15 cellular contexts compared by ENCODE assay signal in the genomic region with DNA sequence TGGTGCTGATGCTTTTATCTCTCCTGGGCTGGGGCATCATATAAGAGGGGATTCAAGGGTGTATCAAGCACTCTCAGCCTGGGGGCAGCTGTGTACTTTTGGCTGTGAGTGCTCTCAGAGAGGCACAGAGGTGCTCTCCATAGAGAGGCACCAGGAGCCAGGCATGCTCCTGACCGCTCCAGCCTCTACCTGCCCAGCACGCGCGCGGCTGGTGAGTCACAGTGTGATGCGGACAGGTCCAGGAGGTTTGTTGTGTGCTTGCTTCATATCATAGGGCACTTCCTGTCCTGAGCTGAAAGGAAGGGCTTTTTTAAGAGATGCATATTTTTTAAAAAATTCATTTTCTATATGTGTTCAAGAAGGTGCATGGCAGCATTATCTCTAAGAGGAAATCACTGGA.
DNase-seq lines count a peak whose midpoint lies in the region; ATAC-seq and TF ChIP-seq lines count a peak whose summit lies in the region.
"Had no signal": no experiment of that assay in that cellular context is flagged by ENCODE, and none has a peak within 500 bp of the region (broad histone marks: within the 10 kb centered on the region; RNA-seq: fewer than 3 reads in every experiment).

No MANE protein-coding gene starts in this region.

- peak overlapping the region; percentile 10 to 43 (median 36) for H3K27ac Mint-ChIP-seq in nephron
- H3K27ac Mint-ChIP-seq: activated naive CD8-positive, alpha-beta T cell treated with anti-CD3 and anti-CD28 coated beads, Interleukin-2, amount 10 ng/mL, durations not matched to agents 7 days and 5 days; activated T-cell treated with anti-CD3 and anti-CD28 coated beads, Interleukin-2, amount 50 U/mL, for 72 hours; naive thymus-derived CD4-positive, alpha-beta T cell had no signal

- intact Hi-C loops in gastrocnemius medialis (cut with DNase I; ENCODE audit: low total_unique reads) = no loop called here

- H3K36me3 ChIP-seq in gastrocnemius medialis = no peaks in the 10 kb centered on the region
- H3K36me3 ChIP-seq: BE2C, left ventricle myocardium inferior had no signal

- H3K36me3 Mint-ChIP-seq in nephron (ENCODE audit: low read depth) = no peaks in the 10 kb centered on the region

- H3K27me3 ChIP-seq in gastrocnemius medialis = no peaks in the 10 kb centered on the region
- H3K27me3 ChIP-seq: BE2C had no signal

- peaks cover 19 to 37% of the 10 kb centered on the region in 2 donors for H3K4me1 ChIP-seq in gastrocnemius medialis

- no peak for TF ChIP-seq CTCF in nephron (IDR thresholded peaks at IDR 0.05; ENCODE audit: unreplicated experiment in 3 of 3)
- no peak for TF ChIP-seq CTCF in gastrocnemius medialis (IDR thresholded peaks at IDR 0.05 in 4 of 5, conservative IDR thresholded peaks at IDR 0.05 in 1 of 5)

- H3K27ac ChIP-seq in gastrocnemius medialis = no peak overlapping the region
- H3K27ac ChIP-seq: left ventricle myocardium inferior had no signal

- H3K9me3 ChIP-seq in gastrocnemius medialis = no peaks in the 10 kb centered on the region
- H3K9me3 ChIP-seq: BE2C, left ventricle myocardium inferior had no signal

- no peak for ATAC-seq in gastrocnemius medialis
- ATAC-seq: activated T-cell treated with anti-CD3 and anti-CD28 coated beads, Interleukin-2, amount 50 U/mL, for 72 hours; naive thymus-derived CD4-positive, alpha-beta T cell; Panc1 had no signal

- no peak overlapping the region for H3K4me3 Mint-ChIP-seq in nephron
- H3K4me3 Mint-ChIP-seq: activated naive CD8-positive, alpha-beta T cell treated with anti-CD3 and anti-CD28 coated beads, Interleukin-2, amount 10 ng/mL, durations not matched to agents 7 days and 5 days; activated T-cell treated with anti-CD3 and anti-CD28 coated beads, Interleukin-2, amount 50 U/mL, for 72 hours; naive thymus-derived CD4-positive, alpha-beta T cell had no signal

- no peaks in the 10 kb centered on the region for H3K27me3 Mint-ChIP-seq in nephron (ENCODE audit: low read depth)

- in situ Hi-C loops in gastrocnemius medialis (cut with MboI; ENCODE audit: low sequenced_read_pairs in 4 of 4) = no loop called here

- TF ChIP-seq POLR2A in gastrocnemius medialis (IDR thresholded peaks at IDR 0.05) = no peak

- no peak overlapping the region for H3K4me3 ChIP-seq in gastrocnemius medialis
- H3K4me3 ChIP-seq: left ventricle myocardium inferior had no signal

- H3K9me3 Mint-ChIP-seq in nephron = no peaks in the 10 kb centered on the region
- H3K9me3 Mint-ChIP-seq: activated T-cell treated with anti-CD3 and anti-CD28 coated beads, Interleukin-2, amount 50 U/mL, for 72 hours had no signal

- DNase-seq in Daoy (ENCODE audit: low read depth) (peak; percentile 71), M059J (ENCODE audit: low read depth) (peak; percentile 72), SW480 (ENCODE audit: low spot score) (peak; percentile 54), LoVo (ENCODE audit: low spot score) (no peak), hypothalamus (lab: John Stamatoyannopoulos, UW) (no peak), gastrocnemius medialis (no peak)
- DNase-seq: activated CD4-positive, alpha-beta T cell treated with anti-CD3 and anti-CD28 coated beads, Interleukin-2, amount 50 U/mL, for 4 hours; activated naive CD8-positive, alpha-beta T cell treated with anti-CD3 and anti-CD28 coated beads, Interleukin-2, amount 10 ng/mL, durations not matched to agents 7 days and 5 days; activated T-cell treated with anti-CD3 and anti-CD28 coated beads, Interleukin-2, amount 50 U/mL, for 72 hours; BE2C; left ventricle myocardium inferior; naive thymus-derived CD4-positive, alpha-beta T cell; stimulated activated CD4-positive, alpha-beta T cell treated with anti-CD3 and anti-CD28 coated beads, Interleukin-15, amount 100 ng/mL, for 24 hours had no signal

- peaks cover 47% of the 10 kb centered on the region for H3K4me1 Mint-ChIP-seq in nephron
- H3K4me1 Mint-ChIP-seq: naive thymus-derived CD4-positive, alpha-beta T cell had no signal

Comparison
In these comparisons a context has a peak if more than half of its experiments do, and no peak if none do; other contexts are left out.
1. DNase-seq: peak in Daoy (single experiment), M059J (single experiment) and SW480 (single experiment); none in LoVo (single experiment), hypothalamus (0 of 51) and gastrocnemius medialis (0 of 2).